In the genomic region with DNA sequence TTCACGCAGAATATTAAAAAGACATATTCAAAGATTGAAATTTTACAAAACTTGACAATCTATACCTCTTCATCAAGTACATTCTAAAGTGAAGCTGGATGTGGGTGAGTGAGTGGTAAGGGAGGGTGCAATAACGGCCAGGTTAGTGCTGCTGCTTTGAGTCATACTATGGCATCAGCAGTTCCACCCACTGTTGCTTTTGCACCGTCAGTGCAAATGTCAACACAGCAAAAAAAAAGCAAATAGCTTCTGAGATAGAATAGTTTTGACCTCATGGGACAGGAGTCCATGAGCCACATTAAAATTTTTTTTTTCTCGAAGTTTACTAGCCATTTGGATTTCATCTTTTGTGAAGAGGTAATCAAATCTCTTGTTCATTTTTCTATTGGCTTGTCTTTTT, we compare ENCODE assay signal across 15 cellular contexts. TPM values are rescaled to one million over a fixed set of nuclear protein-coding genes. Genes with fewer than 3 reads are reported as not detected.
DNase-seq lines count a peak whose midpoint lies in the region; ATAC-seq, FAIRE-seq and TF ChIP-seq lines count a peak whose summit lies in the region.
"Had no signal": no experiment of that assay in that cellular context is flagged by ENCODE, and none has a peak within 500 bp of the region (broad histone marks: within the 10 kb centered on the region; RNA-seq: fewer than 3 reads in every experiment).

No MANE protein-coding gene starts in this region.

- TF ChIP-seq RAD21 in A549 (conservative IDR thresholded peaks at IDR 0.05 in 1 of 2, IDR thresholded peaks at IDR 0.05 in 1 of 2): no peak

- no peak for TF ChIP-seq EP300 in A549 (IDR thresholded peaks at IDR 0.05)

- TF ChIP-seq POLR2A in A549 (IDR thresholded peaks at IDR 0.05; ENCODE audit: low read length): no peak

- POLR2A ChIA-PET in A549 (lab: Yijun Ruan, JAX): interaction anchor here (0.9 kb wide), 1 partner anchor 32 kb away, joined by 3 read pairs; a partner anchor contains a TSS

- H3K4me3 ChIP-seq in A549: no peak overlapping the region
- H3K4me3 ChIP-seq: BLaER1 treated with 17β-estradiol and CSF1 and Interleukin-3, amounts not matched to agents 10 nM and 100 nM; gastrocnemius medialis; GM12878; suprapubic skin had no signal

- H3K4me1 ChIP-seq in A549: peaks cover 9% of the 10 kb centered on the region
- H3K4me1 ChIP-seq: suprapubic skin had no signal

- H3K9me3 ChIP-seq in A549: no peaks in the 10 kb centered on the region
- H3K9me3 ChIP-seq: gastrocnemius medialis, suprapubic skin had no signal

- no peak for FAIRE-seq in A549 (lab: Jason Lieb, UNC)
- FAIRE-seq in RCC 7860 (lab: Jason Lieb, UNC): no peak

- no peak overlapping the region for H3K27ac ChIP-seq in A549
- H3K27ac ChIP-seq: BLaER1 treated with 17β-estradiol and CSF1 and Interleukin-3, amounts not matched to agents 10 nM and 100 nM; gastrocnemius medialis; suprapubic skin had no signal

- H3K4me2 ChIP-seq in A549: peak overlapping the region; percentile 39

- WGBS in A549 (ENCODE audit: missing lambda C conversion rate): 39% methylated on average over 4 of the region's 4 CpGs

- ATAC-seq in A549: peak; percentile 64 to 68; a peak in 5 of 6 replicates
- no peak for ATAC-seq in GM18861 (IDR thresholded peaks at IDR 0.05; ENCODE audit: unreplicated experiment)
- ATAC-seq: gastrocnemius medialis, GM12878, sciatic nerve had no signal

- DNase-seq in A549 (ENCODE audit: low read depth in 1 of 2, low spot score in 1 of 2) (peak; percentile 9 to 52), H4 (ENCODE audit: low spot score) (peak; percentile 10), astrocyte of the hippocampus (ENCODE audit: low read depth, low spot score) (peak; percentile 6), islet precursor cell (peak; percentile 8), RCC 7860 (ENCODE audit: low spot score) (no peak), NAMALWA (ENCODE audit: low spot score) (no peak), hippocampal formation (lab: John Stamatoyannopoulos, UW) (no peak)
- DNase-seq: gastrocnemius medialis, NCI-H774, Right ventricle myocardium superior had no signal

- CTCF ChIA-PET in A549 (lab: Yijun Ruan, JAX): interaction anchor here (1.2 to 1.4 kb wide), 4 partner anchors 10 to 193 kb away, joined by 3 to 5 read pairs (median 3); no protein-coding TSS in a partner anchor

- no peak for TF ChIP-seq CTCF in A549 (IDR thresholded peaks at IDR 0.05)

TF ChIP-seq in A549, 52 proteins besides CTCF, POLR2A, EP300 and RAD21:
- TF ChIP-seq MAFK (IDR thresholded peaks at IDR 0.05; ENCODE audit: partially characterized antibody) (peak; percentile 94), TFCP2L1 (CRISPR knock-in tag; IDR thresholded peaks at IDR 0.05) (no peak)

RNA-seq across cellular contexts. Expression of a gene that starts 31.8 kb away (rescaled TPM):
- polyA plus RNA-seq in A549 (2011; rRNA removed): 157 and 168 TPM in 2 replicates
- polyA plus RNA-seq in A549 (2012; cell fraction: cytosol; rRNA removed): 124 and 139 TPM in 2 replicates
- 226 and 864 TPM in 2 replicates for polyA plus RNA-seq in A549 (2012; cell fraction: nucleus; rRNA removed)
- polyA plus RNA-seq in A549 (2017; fragmentation: RNase III; extraction: RNeasy Plus Mini Kit Qiagen cat#74134 plus additional on column Dnase treatment): 123 to 145 TPM (median 134 TPM) in 3 replicates
- 147 and 156 TPM in 2 replicates for polyA minus RNA-seq in A549 (2011; rRNA and poly(A)+ RNA removed)
- 69.2 and 92.5 TPM in 2 replicates for total RNA-seq in H4 (2014; rRNA removed; shearing (Covaris generic))

RNA-seq across cellular contexts. Expression of a gene that starts 34.6 kb away (rescaled TPM):
- polyA plus RNA-seq in A549 (2011; rRNA removed) (2.9 and 3.3 TPM in 2 replicates), A549 (2017; fragmentation: RNase III; extraction: RNeasy Plus Mini Kit Qiagen cat#74134 plus additional on column Dnase treatment) (2.8 to 3.7 TPM (median 3.4 TPM) in 3 replicates)
- 2.9 and 3.4 TPM in 2 replicates for polyA plus RNA-seq in A549 (2012; cell fraction: cytosol; rRNA removed)
- 22.0 and 22.7 TPM in 2 replicates for polyA plus RNA-seq in A549 (2012; cell fraction: nucleus; rRNA removed)
- 1.6 and 1.8 TPM in 2 replicates for polyA minus RNA-seq in A549 (2011; rRNA and poly(A)+ RNA removed)
- 0.52 TPM in 1 of 2 replicates, not detected in the other for total RNA-seq in H4 (2014; rRNA removed; shearing (Covaris generic))
- total RNA-seq: GM12878 had no signal

RNA-seq across cellular contexts. Expression of a gene that starts 53.0 kb away (rescaled TPM):
- polyA plus RNA-seq in A549 (2011; rRNA removed): 0.12 and 0.32 TPM in 2 replicates
- 0.03 TPM in 1 of 2 replicates, not detected in the other for polyA plus RNA-seq in A549 (2012; cell fraction: cytosol; rRNA removed)
- polyA plus RNA-seq in A549 (2012; cell fraction: nucleus; rRNA removed): 0.02 TPM in 1 of 2 replicates, not detected in the other
- 0.09 TPM in 1 of 3 replicates, not detected in the others for polyA plus RNA-seq in A549 (2017; fragmentation: RNase III; extraction: RNeasy Plus Mini Kit Qiagen cat#74134 plus additional on column Dnase treatment)
- 0.15 TPM in 1 of 2 replicates, not detected in the other for polyA minus RNA-seq in A549 (2011; rRNA and poly(A)+ RNA removed)
- total RNA-seq in H4 (2014; rRNA removed; shearing (Covaris generic)): not detected in 2 replicates
- total RNA-seq: GM12878 had no signal

Comparison
In these comparisons a context has a peak if more than half of its experiments do, and no peak if none do; other contexts are left out.
1. DNase-seq: peak in A549 (2 of 2), H4 (single experiment), astrocyte of the hippocampus (single experiment) and islet precursor cell (single experiment); none in RCC 7860 (single experiment), NAMALWA (single experiment) and hippocampal formation (0 of 2).